12 cellular contexts compared by ENCODE assay signal in genomic region chr12:64584173-64584555, GRCh38. TPM values are rescaled to one million over a fixed set of nuclear protein-coding genes. Genes with fewer than 3 reads are reported as not detected.
DNase-seq lines count a peak whose midpoint lies in the region; ATAC-seq and TF ChIP-seq lines count a peak whose summit lies in the region.
"Had no signal": no experiment of that assay in that cellular context is flagged by ENCODE, and none has a peak within 500 bp of the region (broad histone marks: within the 10 kb centered on the region; RNA-seq: fewer than 3 reads in every experiment).

No MANE protein-coding gene starts in this region.

- peak overlapping the region; percentile 36 to 55 for H3K4me3 ChIP-seq in CD4-positive, alpha-beta memory T cell (ENCODE audit: low read length in 2 of 2)
- H3K4me3 ChIP-seq in neutrophil (ENCODE audit: low read depth in 1 of 2, low read length in 1 of 2) = peak overlapping the region; percentile 20 to 43
- no peak overlapping the region for H3K4me3 ChIP-seq in tibial nerve
- H3K4me3 ChIP-seq: SJCRH30 had no signal

- H3K4me1 Mint-ChIP-seq in CD4-positive, alpha-beta memory T cell = peaks cover 21 to 40% (median 29%) of the 10 kb centered on the region in 4 donors
- H3K4me1 Mint-ChIP-seq in IgD-negative memory B cell = peaks cover 9 to 13% (median 12%) of the 10 kb centered on the region in 3 donors
- H3K4me1 Mint-ChIP-seq in brain = peaks cover 34% of the 10 kb centered on the region

- TF ChIP-seq EP300 in tibial nerve (IDR thresholded peaks at IDR 0.05) = no peak

- TF ChIP-seq CTCF in brain (conservative IDR thresholded peaks at IDR 0.05) = no peak
- no peak for TF ChIP-seq CTCF in neutrophil (IDR thresholded peaks at IDR 0.05)
- no peak for TF ChIP-seq CTCF in tibial nerve (IDR thresholded peaks at IDR 0.05)

- no peaks in the 10 kb centered on the region for H3K36me3 Mint-ChIP-seq in CD4-positive, alpha-beta memory T cell
- peaks cover 2% of the 10 kb centered on the region for H3K36me3 Mint-ChIP-seq in IgD-negative memory B cell
- H3K36me3 Mint-ChIP-seq in brain = no peaks in the 10 kb centered on the region

- H3K27ac ChIP-seq in CD4-positive, alpha-beta memory T cell (ENCODE audit: low read depth, low read length) = peak overlapping the region; percentile 0
- H3K27ac ChIP-seq in neutrophil (peak overlapping the region; percentile 76), tibial nerve (peak overlapping the region in 1 of 4 donors; percentile 34)
- H3K27ac ChIP-seq: SJCRH30 had no signal

- H3K4me1 ChIP-seq in CD4-positive, alpha-beta memory T cell (ENCODE audit: insufficient read depth, low read length) = peaks cover 35% of the 10 kb centered on the region
- H3K4me1 ChIP-seq in neutrophil (ENCODE audit: control insufficient read depth in 1 of 2, insufficient read depth in 1 of 2, low read depth in 1 of 2, low read length in 1 of 2) (peaks cover 14 to 22% of the 10 kb centered on the region in 2 experiments), tibial nerve (peaks cover 0 to 19% (median 5%) of the 10 kb centered on the region in 4 donors)
- H3K4me1 ChIP-seq: SJCRH30 had no signal

- peak overlapping the region; percentile 40 to 79 (median 74) for H3K4me3 Mint-ChIP-seq in CD4-positive, alpha-beta memory T cell
- peak overlapping the region in 3 of 4 donors; percentile 41 to 69 (median 60) for H3K4me3 Mint-ChIP-seq in IgD-negative memory B cell
- H3K4me3 Mint-ChIP-seq in brain = peak overlapping the region in 1 of 5 experiments; percentile 32

- intact Hi-C loops in CD4-positive, alpha-beta memory T cell (cut with micrococcal nuclease) = no loop called here

- H3K27me3 ChIP-seq in CD4-positive, alpha-beta memory T cell (ENCODE audit: insufficient read depth, low read length) = no peaks in the 10 kb centered on the region
- H3K27me3 ChIP-seq in neutrophil (peaks cover 7% of the 10 kb centered on the region), tibial nerve (no peaks in the 10 kb centered on the region)
- H3K27me3 ChIP-seq: SJCRH30 had no signal

- no peak for ATAC-seq in HG03135 (IDR thresholded peaks at IDR 0.05; ENCODE audit: unreplicated experiment)
- no peak for ATAC-seq in GM21723 (IDR thresholded peaks at IDR 0.05; ENCODE audit: unreplicated experiment)
- ATAC-seq: esophagus mucosa had no signal

- no peaks in the 10 kb centered on the region for H3K9me3 Mint-ChIP-seq in CD4-positive, alpha-beta memory T cell
- no peaks in the 10 kb centered on the region for H3K9me3 Mint-ChIP-seq in IgD-negative memory B cell
- no peaks in the 10 kb centered on the region for H3K9me3 Mint-ChIP-seq in brain

- H3K9me3 ChIP-seq in CD4-positive, alpha-beta memory T cell (ENCODE audit: control insufficient read depth in 1 of 2, low read length in 2 of 2) = no peaks in the 10 kb centered on the region
- no peaks in the 10 kb centered on the region for H3K9me3 ChIP-seq in neutrophil
- no peaks in the 10 kb centered on the region for H3K9me3 ChIP-seq in tibial nerve
- H3K9me3 ChIP-seq: SJCRH30 had no signal

- CTCF ChIA-PET in CD4-positive, alpha-beta memory T cell (lab: Charles Lee; ENCODE audit: partially characterized antibody) = interaction anchor here (0.6 to 5.0 kb wide), 11 partner anchors 10 to 114 kb away, joined by 3 to 32 read pairs (median 5); partner anchors contain the start of gene RASSF3

- no peak for TF ChIP-seq POLR2A in tibial nerve (IDR thresholded peaks at IDR 0.05)

- POLR2A ChIA-PET in CD4-positive, alpha-beta memory T cell (lab: Charles Lee; ENCODE audit: partially characterized antibody) = interaction anchor here (0.9 to 4.4 kb wide), 13 partner anchors 8 to 585 kb away, joined by 3 to 71 read pairs (median 6); partner anchors contain the start of genes LEMD3 and RASSF3

- no peaks in the 10 kb centered on the region for H3K27me3 Mint-ChIP-seq in CD4-positive, alpha-beta memory T cell
- H3K27me3 Mint-ChIP-seq in IgD-negative memory B cell (peaks cover 7% of the 10 kb centered on the region), brain (no peaks in the 10 kb centered on the region)

- peak overlapping the region; percentile 38 to 89 (median 75) for H3K27ac Mint-ChIP-seq in CD4-positive, alpha-beta memory T cell
- H3K27ac Mint-ChIP-seq in IgD-negative memory B cell (peak overlapping the region in 1 of 3 donors; percentile 52), brain (peak overlapping the region in 3 of 5 experiments; percentile 15 to 47 (median 18))

- H3K36me3 ChIP-seq in CD4-positive, alpha-beta memory T cell (ENCODE audit: insufficient read depth, low read length) = no peaks in the 10 kb centered on the region
- H3K36me3 ChIP-seq in neutrophil (no peaks in the 10 kb centered on the region), tibial nerve (no peaks in the 10 kb centered on the region)
- H3K36me3 ChIP-seq: SJCRH30 had no signal

- no peak for DNase-seq in CD4-positive, alpha-beta memory T cell
- DNase-seq in tibial nerve (ENCODE audit: low spot score in 2 of 2) (no peak), GM19238 (ENCODE audit: insufficient read length, low spot score) (no peak)
- DNase-seq: activated CD8-positive, alpha-beta memory T cell treated with anti-CD3 and anti-CD28 coated beads for 24 hours; stimulated activated CD4-positive, alpha-beta T cell treated with anti-CD3 and anti-CD28 coated beads, Interleukin-2, amount 100 ng/mL, for 48 hours had no signal

RNA-seq across cellular contexts. Expression of gene RASSF3, which starts 26.1 kb away (rescaled TPM):
- total RNA-seq in CD4-positive, alpha-beta memory T cell = 100 to 1,000 TPM; 159 TPM
- 10 to 100 TPM in 1 of 2 donors, 1 to 10 TPM in 1; 5.2 to 12.3 TPM for polyA plus RNA-seq in CD4-positive, alpha-beta memory T cell
- polyA plus RNA-seq in IgD-negative memory B cell (3.4 TPM), brain (ENCODE audit: insufficient read depth, low read depth, low replicate concordance) (10.1 TPM)
- 10 to 100 TPM; 14.7 to 18.3 (median 16.7) TPM for total RNA-seq in tibial nerve

Comparison
In these comparisons a context has a peak if more than half of its experiments do, and no peak if none do; other contexts are left out.
1. H3K4me3 ChIP-seq: peak in CD4-positive, alpha-beta memory T cell (2 of 2) and neutrophil (2 of 2); none in tibial nerve (0 of 4).